1 cellular context compared by ENCODE assay signal in the genomic region with DNA sequence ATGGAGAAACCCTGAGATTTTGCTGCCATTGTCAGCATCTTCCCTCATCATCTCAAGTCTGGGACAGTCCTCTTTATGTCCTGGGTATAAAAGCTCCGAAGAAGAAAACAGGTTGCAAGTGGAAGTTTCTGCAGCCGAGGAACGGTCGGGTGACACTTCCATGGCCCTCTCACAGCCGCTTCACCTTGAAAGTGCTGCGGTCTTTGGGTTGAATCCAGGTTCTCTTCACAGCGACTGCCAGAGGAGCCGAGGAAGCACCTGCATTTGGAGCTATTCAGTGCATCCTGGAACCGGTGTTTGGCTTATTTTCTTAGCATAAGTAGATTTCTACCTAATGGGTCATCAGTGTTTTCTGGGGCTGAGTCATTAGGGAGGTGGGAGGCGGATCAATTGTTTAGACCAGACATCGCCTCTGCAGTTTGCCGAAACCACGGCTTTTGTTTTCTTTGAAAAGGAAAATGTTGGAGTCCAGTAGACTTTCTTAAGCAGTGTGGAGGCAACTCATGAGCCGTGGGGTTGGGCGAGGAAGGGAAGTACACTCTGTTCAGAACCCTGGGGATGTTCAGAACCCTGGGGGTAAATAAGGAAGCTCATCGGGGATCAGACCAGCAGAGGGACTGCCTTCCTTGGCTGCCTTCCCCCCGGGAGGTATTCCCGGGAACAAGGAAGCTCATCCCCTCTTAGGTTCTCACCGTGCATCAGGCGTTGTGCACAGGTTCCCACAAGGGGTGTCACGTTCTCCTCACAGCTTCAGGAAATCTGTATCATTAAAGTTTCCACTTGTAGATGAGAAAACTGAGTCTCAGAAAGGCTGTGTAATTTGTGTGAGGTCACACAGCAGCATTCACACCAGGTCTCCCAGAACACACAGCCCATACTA.
TF ChIP-seq lines count a peak whose summit lies in the region.

No MANE protein-coding gene starts in this region.

TF ChIP-seq in endothelial cell of umbilical vein, 7 proteins besides CTCF, POLR2A, EP300 and RAD21:
- TF ChIP-seq EZH2 (IDR thresholded peaks at IDR 0.05; ENCODE audit: borderline replicate concordance, low read depth, low read length, severe bottlenecking) (no peak), MYC (IDR thresholded peaks at IDR 0.05; ENCODE audit: low read depth, low read length) (no peak), POLR2AphosphoS5 (IDR thresholded peaks at IDR 0.05; ENCODE audit: insufficient read depth, low read depth, low read length) (no peak), JUN (IDR thresholded peaks at IDR 0.05; ENCODE audit: borderline replicate concordance, insufficient read depth, insufficient read length, low read depth) (no peak), FOS (IDR thresholded peaks at IDR 0.05; ENCODE audit: borderline replicate concordance, insufficient read depth, low read length) (no peak), GATA2 (IDR thresholded peaks at IDR 0.05; ENCODE audit: insufficient read depth, insufficient read length, low read depth, low read length) (no peak)
- TF ChIP-seq, protein P1, sequence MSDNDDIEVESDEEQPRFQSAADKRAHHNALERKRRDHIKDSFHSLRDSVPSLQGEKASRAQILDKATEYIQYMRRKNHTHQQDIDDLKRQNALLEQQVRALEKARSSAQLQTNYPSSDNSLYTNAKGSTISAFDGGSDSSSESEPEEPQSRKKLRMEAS (IDR thresholded peaks at IDR 0.05; ENCODE audit: insufficient read depth, insufficient read length) = no peak
